5 cellular contexts compared by ENCODE assay signal in the genomic region with DNA sequence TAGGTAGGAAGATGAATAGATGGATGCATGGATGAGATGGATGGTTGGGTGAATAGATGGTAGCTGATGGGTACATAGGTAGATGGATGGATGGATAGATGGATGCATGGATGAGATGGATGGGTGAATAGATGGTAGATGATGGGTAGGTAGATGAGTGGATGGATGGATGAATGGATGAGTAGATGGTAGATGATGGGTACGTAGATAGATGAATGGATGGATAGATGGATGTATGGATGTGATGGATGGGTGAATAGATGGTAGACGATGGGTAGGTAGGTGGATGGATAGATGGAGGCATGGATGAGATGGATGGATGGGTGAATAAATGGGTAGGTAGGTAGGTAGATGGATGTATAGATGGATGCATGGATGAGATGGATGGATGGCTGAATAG. TPM values are rescaled to one million over a fixed set of nuclear protein-coding genes. Genes with fewer than 3 reads are reported as not detected.
DNase-seq lines count a peak whose midpoint lies in the region; ATAC-seq, FAIRE-seq and TF ChIP-seq lines count a peak whose summit lies in the region.
"Not testable (repeated sequence)": the region's sequence is repeated elsewhere in the genome, so short reads cannot be mapped to it uniquely, and the experiment has no call there.

No MANE protein-coding gene starts in this region.

- H4K91ac ChIP-seq in IMR-90 (ENCODE audit: insufficient read depth, low read depth, low read length), result not testable (repeated sequence)

- not testable (repeated sequence) for H3K9me2 ChIP-seq in OCI-LY7 (ENCODE audit: insufficient read depth, low read length)

- in situ Hi-C loops in IMR-90 (cut with MboI; ENCODE audit: low sequenced_read_pairs), result not testable (repeated sequence)

- H2BK120ac ChIP-seq in IMR-90 (ENCODE audit: low read depth, low read length), result not testable (repeated sequence)

- not testable (repeated sequence) for H3K23ac ChIP-seq in IMR-90 (ENCODE audit: low read depth, low read length)

- not testable (repeated sequence) for DNase-seq in HTR-8/SVneo (ENCODE audit: insufficient read length, low spot score); IMR-90; OCI-LY7 (ENCODE audit: low spot score); psoas muscle

- H3K9ac ChIP-seq in IMR-90 (ENCODE audit: low read depth, low read length), result not testable (repeated sequence)

- not testable (repeated sequence) for H4K8ac ChIP-seq in IMR-90 (ENCODE audit: low read depth in 2 of 2, low read length in 2 of 2)

- H3K27me3 ChIP-seq in IMR-90 (ENCODE audit: control insufficient read depth, insufficient read depth, low read length); psoas muscle (ENCODE audit: insufficient read depth in 3 of 3, low read length in 2 of 3): not testable (repeated sequence)

- not testable (repeated sequence) for H3K14ac ChIP-seq in IMR-90 (replicated peaks; ENCODE audit: low read depth, low read length)

- not testable (repeated sequence) for H3K79me1 ChIP-seq in IMR-90 (ENCODE audit: low read depth in 1 of 2, low read length in 2 of 2)

- not testable (repeated sequence) for H2AFZ ChIP-seq in IMR-90 (replicated peaks; ENCODE audit: low read length, poor library complexity); OCI-LY7 (ENCODE audit: low read length)

- 96 to 100% methylated on average over 1 to 2 of the region's 2 CpGs for WGBS in IMR-90 (ENCODE audit: extremely low coverage in 2 of 2, insufficient read length in 1 of 2), 2 experiments
- WGBS in psoas muscle, 3 donors, result 99 to 100% (median 100%) methylated on average over 2 of the region's 2 CpGs

- not testable (repeated sequence) for H3K4ac ChIP-seq in IMR-90 (ENCODE audit: low read depth, low read length)

- ATAC-seq in IMR-90 (ENCODE audit: low read depth); psoas muscle: not testable (repeated sequence)

- H2BK15ac ChIP-seq in IMR-90 (ENCODE audit: low read depth, low read length), result not testable (repeated sequence)

- not testable (repeated sequence) for H3K4me1 ChIP-seq in HEK293 (ENCODE audit: control insufficient read depth, insufficient read depth, low read length); IMR-90 (ENCODE audit: control insufficient read depth, insufficient read depth, low read length); OCI-LY7 (ENCODE audit: insufficient read depth, low read length, poor library complexity, severe bottlenecking); psoas muscle

- H2AK5ac ChIP-seq in IMR-90 (ENCODE audit: low read depth, low read length), result not testable (repeated sequence)

- H3K36me3 ChIP-seq in HEK293 (ENCODE audit: control insufficient read depth in 2 of 2, insufficient read depth in 1 of 2, low read length in 2 of 2), result peaks cover 51 to 68% of the 10 kb centered on the region in 2 experiments
- peaks cover 25% of the 10 kb centered on the region for H3K36me3 ChIP-seq in IMR-90 (ENCODE audit: control insufficient read depth, insufficient read depth, low read length)
- H3K36me3 ChIP-seq in OCI-LY7 (ENCODE audit: insufficient read depth, low read length), result peaks cover 73% of the 10 kb centered on the region
- H3K36me3 ChIP-seq in psoas muscle (ENCODE audit: insufficient read depth in 1 of 2, low read depth in 1 of 2), result peaks cover 12 to 68% of the 10 kb centered on the region in 2 donors

- H2BK5ac ChIP-seq in IMR-90 (ENCODE audit: low read depth, low read length, poor library complexity, severe bottlenecking), result peak overlapping the region; percentile 50

- TF ChIP-seq POLR2A in IMR-90 (IDR thresholded peaks at IDR 0.05; ENCODE audit: low read depth, low read length), result not testable (repeated sequence)

- H3K27ac ChIP-seq in HEK293 (ENCODE audit: extremely low read depth, low read depth, low read length); IMR-90 (ENCODE audit: insufficient read depth, low read length); OCI-LY7 (ENCODE audit: low read depth, low read length, poor library complexity, severe bottlenecking); psoas muscle: not testable (repeated sequence)

- not testable (repeated sequence) for H3K9me1 ChIP-seq in IMR-90 (ENCODE audit: insufficient read depth, low read length)

- TF ChIP-seq RAD21 in IMR-90 (IDR thresholded peaks at IDR 0.05; ENCODE audit: low read length), result not testable (repeated sequence)

- BruUV-seq in IMR-90 (replicated peaks; lab: Mats Ljungman, UMichigan), result not testable (repeated sequence)
- BruUV-seq in OCI-LY7 (replicated peaks; lab: Mats Ljungman, UMichigan), result TSS peak; percentile 45

- POLR2A ChIA-PET in HEK293 (lab: Yijun Ruan, JAX); IMR-90 (lab: Charles Lee; ENCODE audit: unreplicated experiment); OCI-LY7 (lab: Charles Lee): not testable (repeated sequence)

- not testable (repeated sequence) for H3K79me2 ChIP-seq in OCI-LY7 (ENCODE audit: insufficient read depth, low read depth, low read length)

- not testable (repeated sequence) for H4K20me1 ChIP-seq in IMR-90 (ENCODE audit: insufficient read depth, low read length); OCI-LY7 (ENCODE audit: insufficient read depth, low read length)

- H3K4me3 ChIP-seq in HEK293 (ENCODE audit: low read depth, low read length); IMR-90 (ENCODE audit: insufficient read depth, low read depth, low read length); OCI-LY7 (ENCODE audit: low read depth, low read length, poor library complexity, severe bottlenecking): not testable (repeated sequence)
- H3K4me3 ChIP-seq in psoas muscle, result peak overlapping the region; percentile 7

- not testable (repeated sequence) for H3K56ac ChIP-seq in IMR-90 (ENCODE audit: extremely low read depth, insufficient read depth, low read length)

- not testable (repeated sequence) for H2BK20ac ChIP-seq in IMR-90 (ENCODE audit: low read depth, low read length)

- not testable (repeated sequence) for H4K5ac ChIP-seq in IMR-90 (ENCODE audit: low read depth, low read length)

- H2AK9ac ChIP-seq in IMR-90 (replicated peaks; ENCODE audit: low read depth, low read length, poor library complexity), result not testable (repeated sequence)

- H3K4me2 ChIP-seq in IMR-90 (ENCODE audit: low read depth, low read length); OCI-LY7 (ENCODE audit: low read length): not testable (repeated sequence)

- not testable (repeated sequence) for TF ChIP-seq CTCF in HEK293 (tag by site-specific recombination; IDR thresholded peaks at IDR 0.05); IMR-90 (conservative IDR thresholded peaks at IDR 0.05; ENCODE audit: low read depth, low read length); OCI-LY7 (conservative IDR thresholded peaks at IDR 0.05; ENCODE audit: low read length); psoas muscle (IDR thresholded peaks at IDR 0.05)

- FAIRE-seq in HTR-8/SVneo (lab: Jason Lieb, UNC), result peak; percentile 76

- intact Hi-C loops in IMR-90 (cut with micrococcal nuclease); OCI-LY7 (cut with micrococcal nuclease; ENCODE audit: unreplicated experiment); psoas muscle (cut with DNase I): not testable (repeated sequence)

- H3K9me3 ChIP-seq in HEK293 (ENCODE audit: control insufficient read depth, insufficient read depth, low read depth, low read length); IMR-90 (ENCODE audit: control insufficient read depth, insufficient read depth, low read length); OCI-LY7 (ENCODE audit: low read length); psoas muscle: not testable (repeated sequence)

- CTCF ChIA-PET in HEK293 (lab: Yijun Ruan, JAX); IMR-90 (lab: Yijun Ruan, JAX); OCI-LY7 (lab: Charles Lee; ENCODE audit: unreplicated experiment): not testable (repeated sequence)

- dilution Hi-C loops in IMR-90 (cut with HindIII; ENCODE audit: low sequenced_read_pairs, unreplicated experiment), result not testable (repeated sequence)

- H3K18ac ChIP-seq in IMR-90 (ENCODE audit: low read depth, low read length), result not testable (repeated sequence)

TF ChIP-seq in HEK293, 187 proteins besides CTCF, POLR2A, EP300 and RAD21:
- peak; percentile 98 for TF ChIP-seq ZBTB17 (tag by site-specific recombination; IDR thresholded peaks at IDR 0.05)
- 0 out of 2 replicates have a peak, but pooled peaks have one; percentile 14 for TF ChIP-seq ZNF366 (tag by site-specific recombination; conservative IDR thresholded peaks at IDR 0.05)

RNA-seq across cellular contexts. Expression of a gene that starts 13.9 kb away (rescaled TPM):
- total RNA-seq in IMR-90 (2012; rRNA removed) (166 and 264 TPM in 2 replicates), OCI-LY7 (2022) (444 and 492 TPM in 2 replicates), psoas muscle (10 to 100 TPM; 73.9 to 92.4 (median 81.5) TPM)
- polyA plus RNA-seq in IMR-90 (2012; rRNA removed) (565 and 615 TPM in 2 replicates), psoas muscle (100 to 1,000 TPM in 1 of 3 donors, 10 to 100 TPM in 2; 48.4 to 189 (median 97.1) TPM)
- polyA plus RNA-seq in IMR-90 (2012; cell fraction: cytosol; rRNA removed), result 672 and 1,125 TPM in 2 replicates
- polyA plus RNA-seq in IMR-90 (2012; cell fraction: nucleus; rRNA removed; ENCODE audit: low replicate concordance), result 304 and 505 TPM in 2 replicates
- total RNA-seq in OCI-LY7 (2014; rRNA removed; shearing (Covaris generic)), result 196 and 211 TPM in 2 replicates

RNA-seq across cellular contexts. Expression of a gene that starts 46.9 kb away (rescaled TPM):
- total RNA-seq in IMR-90 (2012; rRNA removed) (13.1 and 13.4 TPM in 2 replicates), OCI-LY7 (2022) (32.8 and 37.0 TPM in 2 replicates), psoas muscle (10 to 100 TPM in 3 of 4 donors, 1 to 10 TPM in 1; 9.4 to 18.2 (median 11.9) TPM)
- polyA plus RNA-seq in IMR-90 (2012; rRNA removed) (33.4 and 34.6 TPM in 2 replicates), psoas muscle (1 to 10 TPM; 6.6 to 9.8 (median 7.5) TPM)
- polyA plus RNA-seq in IMR-90 (2012; cell fraction: cytosol; rRNA removed), result 35.4 and 37.5 TPM in 2 replicates
- 26.1 and 39.1 TPM in 2 replicates for polyA plus RNA-seq in IMR-90 (2012; cell fraction: nucleus; rRNA removed; ENCODE audit: low replicate concordance)
- 17.2 and 17.6 TPM in 2 replicates for total RNA-seq in OCI-LY7 (2014; rRNA removed; shearing (Covaris generic))
